ENCODE assay signal across 18 cellular contexts in the genomic region with DNA sequence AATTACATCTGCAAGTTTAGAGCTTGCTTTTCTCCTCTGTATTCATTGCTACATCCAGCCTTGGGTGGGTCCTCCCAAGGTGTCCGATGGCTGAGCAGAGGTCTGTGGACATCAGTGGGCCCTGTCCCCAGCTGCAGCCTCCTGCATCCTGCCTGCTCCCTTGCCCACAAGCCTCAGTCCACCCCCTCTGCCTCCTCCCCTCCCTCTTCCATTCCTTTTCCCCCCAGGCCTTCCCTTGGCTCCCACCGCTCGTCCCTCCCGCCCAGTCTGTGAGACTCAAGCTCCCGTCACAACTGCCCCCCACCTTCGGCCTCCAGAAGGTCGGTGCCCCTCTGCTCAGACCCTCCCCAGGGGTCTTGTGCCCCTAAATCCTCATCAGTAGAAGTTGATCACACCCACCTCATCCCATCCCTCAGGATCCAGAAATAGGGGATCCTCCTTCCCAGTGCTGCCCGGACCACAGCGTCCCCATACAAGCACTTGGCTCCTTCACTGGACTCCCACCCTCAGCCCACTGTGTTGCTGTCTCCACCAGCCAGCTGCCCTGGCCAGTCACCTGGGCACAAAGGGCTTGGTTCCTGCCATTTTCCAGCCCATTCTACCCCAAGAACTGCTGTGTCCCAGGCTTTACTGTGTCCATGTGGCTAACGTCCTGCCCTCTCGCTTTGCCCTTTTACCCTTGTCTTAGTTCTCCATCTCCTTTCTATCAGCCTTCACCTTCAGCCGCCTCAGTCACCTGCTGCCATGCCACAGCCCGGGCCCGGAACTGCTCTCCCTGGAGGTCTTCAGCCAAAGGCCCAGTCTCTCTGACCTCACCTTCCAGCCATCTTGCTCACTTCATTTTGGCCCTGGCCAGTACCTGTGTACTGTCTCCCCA. TPM values are rescaled to one million over a fixed set of nuclear protein-coding genes. Genes with fewer than 3 reads are reported as not detected.
A peak's percentile ranks its signal among the peaks of the same experiment; 100 is the strongest.
DNase-seq lines count a peak whose midpoint lies in the region; ATAC-seq and TF ChIP-seq lines count a peak whose summit lies in the region.
"Had no signal": no experiment of that assay in that cellular context is flagged by ENCODE, and none has a peak within 500 bp of the region (broad histone marks: within the 10 kb centered on the region; RNA-seq: fewer than 3 reads in every experiment).

No MANE protein-coding gene starts in this region.

- H3K27me3 ChIP-seq in RWPE2 (ENCODE audit: insufficient read depth, poor library complexity, severe bottlenecking) (no peaks in the 10 kb centered on the region), lower lobe of right lung (ENCODE audit: low read depth) (no peaks in the 10 kb centered on the region), spleen (replicated peaks in 1 of 7) (no peaks in the 10 kb centered on the region)

- H3K27ac ChIP-seq in RWPE2 (ENCODE audit: poor library complexity, severe bottlenecking) (no peak overlapping the region), lower lobe of right lung (no peak overlapping the region), spleen (no peak overlapping the region)
- H3K27ac ChIP-seq: 22Rv1 had no signal

- CTCF ChIA-PET in GM10248 (lab: Yijun Ruan, JAX): interaction anchor here (0.6 to 1.9 kb wide), 6 partner anchors 9 to 313 kb away, joined by 3 to 14 read pairs (median 4); a partner anchor contains a TSS

- H3K4me1 ChIP-seq in RWPE2 (ENCODE audit: insufficient read depth, poor library complexity, severe bottlenecking): no peaks in the 10 kb centered on the region
- no peaks in the 10 kb centered on the region for H3K4me1 ChIP-seq in lower lobe of right lung
- no peaks in the 10 kb centered on the region for H3K4me1 ChIP-seq in spleen
- H3K4me1 ChIP-seq: HAP-1 had no signal

- DNase-seq in Right ventricle myocardium superior (peak; percentile 32), cardiac septum (ENCODE audit: low spot score) (no peak), RWPE2 (ENCODE audit: low spot score) (peak; percentile 51), lower lobe of right lung (peak; percentile 14), spleen (peak; percentile 50), iPS-NIHi11 (ENCODE audit: low spot score) (no peak), GM10248 (ENCODE audit: extremely low spot score) (no peak)
- DNase-seq: DND-41, NCI-H1417, NCI-H187 treated with DMSO at 0.1 percent for 48 hours, NCI-H345, NCI-H524 treated with DMSO at 0.1 percent for 48 hours had no signal

- WGBS in spleen, 5 donors: 93 to 96% (median 95%) methylated on average over 14 of the region's 14 CpGs

- ATAC-seq in Right ventricle myocardium superior (ENCODE audit: poor library complexity): no peak
- no peak for ATAC-seq in RWPE2 (ENCODE audit: low read depth)
- ATAC-seq in lower lobe of right lung: no peak
- no peak for ATAC-seq in HG03521 (IDR thresholded peaks at IDR 0.05; ENCODE audit: unreplicated experiment)

- no peaks in the 10 kb centered on the region for H3K36me3 ChIP-seq in RWPE2 (ENCODE audit: low read depth)
- H3K36me3 ChIP-seq in lower lobe of right lung: no peaks in the 10 kb centered on the region
- peaks cover 0 to 8% (median 0%) of the 10 kb centered on the region in 6 donors for H3K36me3 ChIP-seq in spleen
- H3K36me3 ChIP-seq: HAP-1 had no signal

- TF ChIP-seq CTCF in RWPE2 (IDR thresholded peaks at IDR 0.05; ENCODE audit: poor library complexity, severe bottlenecking) (no peak), lower lobe of right lung (IDR thresholded peaks at IDR 0.05) (no peak), spleen (IDR thresholded peaks at IDR 0.05 in 8 of 11, conservative IDR thresholded peaks at IDR 0.05 in 3 of 11) (no peak), GM10248 (IDR thresholded peaks at IDR 0.05; ENCODE audit: control extremely low read depth, extremely low read depth, low read depth, missing control alignments) (no peak)

- intact Hi-C loops in Right ventricle myocardium superior (cut with DNase I) (no loop called here), cardiac septum (cut with DNase I) (no loop called here), lower lobe of right lung (cut with DNase I) (no loop called here), spleen (cut with DNase I; ENCODE audit: low total_unique reads) (no loop called here)

- H3K4me3 ChIP-seq in RWPE2 (ENCODE audit: severe bottlenecking) (no peak overlapping the region), lower lobe of right lung (no peak overlapping the region), spleen (no peak overlapping the region)
- H3K4me3 ChIP-seq: HAP-1 had no signal

- no peak for TF ChIP-seq POLR2A in spleen (IDR thresholded peaks at IDR 0.05)

- POLR2A ChIA-PET in GM10248 (lab: Yijun Ruan, JAX): no interaction called here

- H3K9me3 ChIP-seq in RWPE2 (ENCODE audit: severe bottlenecking) (no peaks in the 10 kb centered on the region), lower lobe of right lung (no peaks in the 10 kb centered on the region), spleen (no peaks in the 10 kb centered on the region)
- H3K9me3 ChIP-seq: HAP-1 had no signal

RNA-seq across cellular contexts. Expression of a gene that starts 2.2 kb away (rescaled TPM):
- not detected for total RNA-seq in Right ventricle myocardium superior
- not detected for total RNA-seq in cardiac septum
- total RNA-seq in lower lobe of right lung: not detected
- under 1 TPM in 1 of 7 donors, not detected in 6; 0.64 TPM for total RNA-seq in spleen
- polyA plus RNA-seq in spleen: under 1 TPM in 1 of 3 donors, not detected in 2; 0.51 TPM
- total RNA-seq: G401, M059J, RPMI7951 had no signal

RNA-seq across cellular contexts. Expression of a gene that starts 27.6 kb away (rescaled TPM):
- total RNA-seq in Right ventricle myocardium superior (4.4 TPM), cardiac septum (3.0 TPM), lower lobe of right lung (5.5 TPM), spleen (100 to 1,000 TPM in 1 of 7 donors, 10 to 100 TPM in 6; 27.2 to 147 (median 61.0) TPM)
- 10 to 100 TPM in 2 of 3 donors, 1 to 10 TPM in 1; 3.5 to 14.3 (median 11.3) TPM for polyA plus RNA-seq in spleen
- total RNA-seq: M059J had no signal

RNA-seq across cellular contexts. Expression of a gene that starts 33.6 kb away (rescaled TPM):
- total RNA-seq in Right ventricle myocardium superior (2.6 TPM), cardiac septum (4.0 TPM), lower lobe of right lung (7.2 TPM), spleen (1 to 10 TPM; 3.5 to 9.2 (median 8.0) TPM)
- 1 to 10 TPM in 1 of 3 donors, under 1 TPM in 2; 0.80 to 2.4 (median 0.96) TPM for polyA plus RNA-seq in spleen

Comparison
In these comparisons a context has a peak if more than half of its experiments do, and no peak if none do; other contexts are left out.
1. DNase-seq: peak in Right ventricle myocardium superior (single experiment), RWPE2 (single experiment), lower lobe of right lung (single experiment) and spleen (single experiment); none in cardiac septum (single experiment), iPS-NIHi11 (single experiment) and GM10248 (single experiment).